In the genomic region with DNA sequence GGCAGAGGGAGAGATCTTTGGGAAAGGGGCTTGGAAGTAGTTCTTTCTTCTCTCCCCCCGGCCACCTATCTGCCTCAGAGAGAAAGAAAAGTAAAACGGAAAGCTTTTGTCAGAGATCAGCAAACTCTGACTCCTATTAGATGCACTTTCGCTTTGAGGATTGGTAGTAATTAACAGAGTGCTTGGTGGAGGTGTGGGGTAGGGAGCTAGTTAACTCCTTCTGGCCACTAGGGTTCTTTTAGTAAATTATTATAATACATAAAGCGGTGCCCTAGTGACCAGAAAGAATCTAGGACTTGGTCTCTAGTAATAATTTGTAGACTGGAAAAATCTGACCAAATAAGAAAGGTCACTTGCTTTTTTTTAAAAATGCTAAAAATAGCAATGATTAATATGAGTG, we compare ENCODE assay signal across 8 cellular contexts. TPM values are rescaled to one million over a fixed set of nuclear protein-coding genes. Genes with fewer than 3 reads are reported as not detected.
DNase-seq lines count a peak whose midpoint lies in the region; ATAC-seq, FAIRE-seq and TF ChIP-seq lines count a peak whose summit lies in the region.

No MANE protein-coding gene starts in this region.

- CTCF ChIA-PET in activated naive CD4-positive, alpha-beta T cell treated with anti-CD3 and anti-CD28 coated beads, Interleukin-2, amount 10 ng/mL, durations not matched to agents 7 days and 5 days (lab: Charles Lee) = interaction anchor here (1.1 to 2.5 kb wide), 6 partner anchors 11 to 170 kb away, joined by 3 to 12 read pairs (median 9); no protein-coding TSS in a partner anchor

- DNase-seq in activated naive CD4-positive, alpha-beta T cell treated with anti-CD3 and anti-CD28 coated beads, Interleukin-2, amount 10 ng/mL, durations not matched to agents 7 days and 5 days = peak; percentile 31
- DNase-seq in activated naive CD4-positive, alpha-beta T cell treated with Interleukin-2 at 50 U/mL for 16 hours = no peak
- no peak for DNase-seq in coronary artery (ENCODE audit: low spot score)
- DNase-seq in pancreas = no peak
- DNase-seq in mesendoderm = no peak

- H3K27ac ChIP-seq in coronary artery (peak overlapping the region; percentile 59 to 60), pancreas (no peak overlapping the region), mesendoderm (ENCODE audit: low read depth, low read length) (no peak overlapping the region)

- no peaks in the 10 kb centered on the region for H3K79me1 ChIP-seq in mesendoderm (ENCODE audit: low read length)

- H2BK5ac ChIP-seq in mesendoderm (ENCODE audit: low read length) = no peak overlapping the region

- ATAC-seq in HG03432 (IDR thresholded peaks at IDR 0.05; ENCODE audit: unreplicated experiment) = peak; percentile 90
- ATAC-seq in pancreas = peak in 3 of 4 donors; percentile 41 to 67 (median 56)
- no peak for ATAC-seq in GM19328 (IDR thresholded peaks at IDR 0.05; ENCODE audit: unreplicated experiment)
- ATAC-seq in GM21717 (IDR thresholded peaks at IDR 0.05; ENCODE audit: unreplicated experiment) = no peak

- H3K56ac ChIP-seq in mesendoderm (ENCODE audit: low read length) = no peak overlapping the region

- H4K5ac ChIP-seq in mesendoderm (ENCODE audit: low read length) = no peak overlapping the region

- no peak for FAIRE-seq in pancreas (lab: Jason Lieb, UNC)

- no peak overlapping the region for H2BK15ac ChIP-seq in mesendoderm (replicated peaks; ENCODE audit: low read depth)

- no peaks in the 10 kb centered on the region for H3K9me3 ChIP-seq in pancreas

- WGBS in pancreas, 2 donors = 46 to 47% methylated on average over 4 of the region's 4 CpGs
- no CpG with 5 or more reads among the region's 4 CpGs for WGBS in mesendoderm (ENCODE audit: extremely low coverage, insufficient coverage, low lambda C conversion rate)

- H3K27ac Mint-ChIP-seq in activated naive CD4-positive, alpha-beta T cell treated with anti-CD3 and anti-CD28 coated beads, Interleukin-2, amount 10 ng/mL, durations not matched to agents 7 days and 5 days = peak overlapping the region; percentile 92

- TF ChIP-seq CTCF in coronary artery (IDR thresholded peaks at IDR 0.05) (no peak), pancreas (IDR thresholded peaks at IDR 0.05) (no peak)

- H3K4me2 ChIP-seq in mesendoderm (ENCODE audit: low read length) = no peak overlapping the region

- no peaks in the 10 kb centered on the region for H3K9me3 Mint-ChIP-seq in activated naive CD4-positive, alpha-beta T cell treated with anti-CD3 and anti-CD28 coated beads, Interleukin-2, amount 10 ng/mL, durations not matched to agents 7 days and 5 days

- no peak overlapping the region for H2AK5ac ChIP-seq in mesendoderm (ENCODE audit: low read length)

- no peak overlapping the region for H3K18ac ChIP-seq in mesendoderm (ENCODE audit: low read length)

- no peak overlapping the region for H4K8ac ChIP-seq in mesendoderm (ENCODE audit: low read depth, low read length)

- no peak overlapping the region for H3K23ac ChIP-seq in mesendoderm (ENCODE audit: low read length)

- no peak overlapping the region for H3K4ac ChIP-seq in mesendoderm (ENCODE audit: low read depth, low read length)

- peaks cover 0 to 5% (median 3%) of the 10 kb centered on the region in 3 donors for H3K4me1 ChIP-seq in pancreas
- H3K4me1 ChIP-seq in mesendoderm (ENCODE audit: control insufficient read depth, low read depth, low read length) = no peaks in the 10 kb centered on the region

- peaks cover 34% of the 10 kb centered on the region for H3K4me1 Mint-ChIP-seq in activated naive CD4-positive, alpha-beta T cell treated with anti-CD3 and anti-CD28 coated beads, Interleukin-2, amount 10 ng/mL, durations not matched to agents 7 days and 5 days

- no peaks in the 10 kb centered on the region for H3K79me2 ChIP-seq in mesendoderm (ENCODE audit: control insufficient read depth, insufficient read depth, low read length)

- H3K36me3 ChIP-seq in pancreas (no peaks in the 10 kb centered on the region), mesendoderm (ENCODE audit: control insufficient read depth, insufficient read depth, low read length) (no peaks in the 10 kb centered on the region)

- H3K4me3 ChIP-seq in coronary artery (peak overlapping the region; percentile 66), pancreas (peak overlapping the region in 2 of 4 donors; percentile 16 to 26), mesendoderm (ENCODE audit: low read length) (no peak overlapping the region)

- intact Hi-C loops in pancreas (cut with DNase I) = no loop called here

- no peak overlapping the region for H2BK120ac ChIP-seq in mesendoderm (ENCODE audit: low read depth, low read length)

- peaks cover 14% of the 10 kb centered on the region for H3K27me3 Mint-ChIP-seq in activated naive CD4-positive, alpha-beta T cell treated with anti-CD3 and anti-CD28 coated beads, Interleukin-2, amount 10 ng/mL, durations not matched to agents 7 days and 5 days

- peak overlapping the region; percentile 82 for H3K4me3 Mint-ChIP-seq in activated naive CD4-positive, alpha-beta T cell treated with anti-CD3 and anti-CD28 coated beads, Interleukin-2, amount 10 ng/mL, durations not matched to agents 7 days and 5 days

- no peaks in the 10 kb centered on the region for H3K27me3 ChIP-seq in pancreas
- H3K27me3 ChIP-seq in mesendoderm (ENCODE audit: insufficient read depth, low read length, poor library complexity) = no peaks in the 10 kb centered on the region

- H3K36me3 Mint-ChIP-seq in activated naive CD4-positive, alpha-beta T cell treated with anti-CD3 and anti-CD28 coated beads, Interleukin-2, amount 10 ng/mL, durations not matched to agents 7 days and 5 days = no peaks in the 10 kb centered on the region

- no peak overlapping the region for H3K9ac ChIP-seq in mesendoderm (ENCODE audit: low read length)

RNA-seq across cellular contexts. Expression of gene CPVL, which starts 54.6 kb away (rescaled TPM):
- total RNA-seq in pancreas = 10 to 100 TPM in 2 of 6 donors, 1 to 10 TPM in 4; 2.5 to 25.6 (median 4.9) TPM
- 1 to 10 TPM; 1.6 to 2.4 TPM for polyA plus RNA-seq in pancreas
- polyA plus RNA-seq in mesendoderm (2013, experiment 1 of 2) = 45.4 TPM
- polyA plus RNA-seq in mesendoderm (2013, experiment 2 of 2) = 45.8 TPM

Comparison
In these comparisons a context has a peak if more than half of its experiments do, and no peak if none do; other contexts are left out.
1. ATAC-seq: peak in HG03432 (single experiment) and pancreas (3 of 4); none in GM19328 (single experiment) and GM21717 (single experiment).
2. H3K27ac ChIP-seq: peak in coronary artery (2 of 2); none in pancreas (0 of 4) and mesendoderm (single experiment).